ENCODE assay signal across 24 cellular contexts in genomic region chr3:41448396-41448795, GRCh38.
"Had no signal": no experiment of that assay in that cellular context is flagged by ENCODE, and none has a peak within 500 bp of the region (broad histone marks: within the 10 kb centered on the region; RNA-seq: fewer than 3 reads in every experiment).

No MANE protein-coding gene starts in this region.

- H3K4me1 ChIP-seq: pancreas, upper lobe of right lung had no signal

- H3K27ac ChIP-seq: dorsolateral prefrontal cortex, neutrophil, pancreas, thoracic aorta, upper lobe of right lung had no signal

- H3K27me3 ChIP-seq: dorsolateral prefrontal cortex, neutrophil, pancreas, upper lobe of right lung had no signal

- H3K4me3 ChIP-seq: dorsolateral prefrontal cortex, pancreas, smooth muscle cell, thoracic aorta, upper lobe of right lung had no signal

- FAIRE-seq: frontal cortex, pancreas, TTC549 had no signal

- ATAC-seq: activated CD8-positive, alpha-beta memory T cell treated with anti-CD3 and anti-CD28 coated beads, Interleukin-2, amount 10 ng/mL, durations not matched to agents 7 days and 5 days; activated T-helper 17 cell treated with anti-CD3 and anti-CD28 coated beads, Interleukin-2, amount 50 U/mL, for 72 hours; left ventricle myocardium superior; natural killer cell; pancreas; sciatic nerve; stimulated activated memory B cell treated with anti-CD40 and anti-IgM and Interleukin-4, amounts not matched to agents 10 μg/mL and 1 μg/mL and 100 μg/mL, for 72 hours; upper lobe of right lung had no signal

- H3K4me2 ChIP-seq: smooth muscle cell had no signal

- H3K9me3 ChIP-seq: neutrophil, pancreas, thoracic aorta, upper lobe of right lung had no signal

- DNase-seq: activated B cell treated with CpG ODN at 0.5 μM for 24 hours; activated CD4-positive, alpha-beta memory T cell treated with anti-CD3 and anti-CD28 coated beads, Interleukin-2, amount 10 ng/mL, durations not matched to agents 7 days and 5 days; activated CD4-positive, alpha-beta T cell treated with anti-CD3 and anti-CD28 coated beads for 4 hours; activated CD8-positive, alpha-beta memory T cell treated with anti-CD3 and anti-CD28 coated beads, Interleukin-2, amount 10 ng/mL, durations not matched to agents 7 days and 5 days; activated naive CD4-positive, alpha-beta T cell; activated naive CD8-positive, alpha-beta T cell treated with anti-CD3 and anti-CD28 coated beads, Interleukin-2, amount 10 ng/mL, durations not matched to agents 7 days and 5 days; activated T-cell treated with anti-CD3 and anti-CD28 coated beads, Interleukin-2, amount 50 U/mL, for 1 hour; amygdala; dorsolateral prefrontal cortex; erythroblast; left ventricle myocardium superior; mesenchymal stem cell; natural killer cell; pancreas; stimulated activated CD4-positive, alpha-beta T cell treated with anti-CD3 and anti-CD28 coated beads, Interleukin-4, amount 100 ng/mL, for 4 hours; upper lobe of right lung had no signal

- H3K36me3 ChIP-seq: neutrophil, pancreas, thoracic aorta, upper lobe of right lung had no signal
